Comparison of ENCODE assay signal across 8 cellular contexts in the genomic region with DNA sequence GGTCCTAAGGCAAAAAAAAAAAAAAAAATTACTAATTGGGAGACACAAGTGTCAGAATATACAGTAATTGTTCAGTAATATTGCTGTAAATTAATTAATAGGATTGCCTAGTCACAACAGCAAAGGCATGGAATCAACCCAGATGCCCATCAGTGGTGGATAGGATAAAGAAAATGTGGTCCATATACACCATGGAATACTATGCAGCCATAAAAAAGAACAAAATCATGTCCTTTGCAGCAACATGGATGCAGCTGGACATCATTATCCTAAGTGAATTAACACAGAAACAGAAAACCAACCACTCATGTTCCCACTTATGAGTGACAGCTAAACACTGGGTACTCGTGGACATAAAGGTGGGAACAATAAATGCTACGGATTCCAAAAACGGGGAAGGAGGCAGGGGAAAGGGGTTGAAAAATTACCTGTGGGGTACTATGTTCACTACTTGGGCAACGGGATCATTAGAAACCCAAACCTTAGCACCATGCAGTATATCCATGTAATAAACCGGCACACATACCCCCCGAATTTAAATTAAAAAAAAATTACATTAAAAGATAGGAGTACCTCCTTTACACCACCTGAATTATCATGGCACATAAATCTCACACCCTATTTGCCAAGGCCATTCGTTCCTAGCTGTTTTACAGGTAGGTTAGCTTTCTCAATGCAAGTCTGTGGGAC. TPM values are rescaled to one million over a fixed set of nuclear protein-coding genes. Genes with fewer than 3 reads are reported as not detected.
DNase-seq lines count a peak whose midpoint lies in the region; ATAC-seq and TF ChIP-seq lines count a peak whose summit lies in the region.

No MANE protein-coding gene starts in this region.

- H4K20me1 ChIP-seq in OCI-LY7 (ENCODE audit: insufficient read depth, low read length): peaks cover 4% of the 10 kb centered on the region; the same call in 1 of the 2 replicates

- H3K79me2 ChIP-seq in OCI-LY7 (ENCODE audit: insufficient read depth, low read depth, low read length): peaks cover 18% of the 10 kb centered on the region

- H3K9me3 Mint-ChIP-seq in progenitor cell of endocrine pancreas (ENCODE audit: low read depth): no peaks in the 10 kb centered on the region

- CTCF ChIA-PET in OCI-LY7 (lab: Charles Lee; ENCODE audit: unreplicated experiment): interaction anchor here (1.5 kb wide), 1 partner anchor 7 kb away, joined by 7 read pairs; no protein-coding TSS in a partner anchor

- H3K27me3 Mint-ChIP-seq in progenitor cell of endocrine pancreas: no peaks in the 10 kb centered on the region

- H3K9me3 ChIP-seq in ES-I3 (ENCODE audit: control insufficient read depth, insufficient read depth, low read length) (no peaks in the 10 kb centered on the region), OCI-LY7 (ENCODE audit: low read length) (no peaks in the 10 kb centered on the region)

- peak overlapping the region; percentile 98 for H3K4me3 Mint-ChIP-seq in progenitor cell of endocrine pancreas (ENCODE audit: low read depth)

- ATAC-seq in HG03469 (IDR thresholded peaks at IDR 0.05; ENCODE audit: unreplicated experiment): no peak

- H3K36me3 Mint-ChIP-seq in progenitor cell of endocrine pancreas (ENCODE audit: insufficient read depth): peaks cover 3% of the 10 kb centered on the region

- no peaks in the 10 kb centered on the region for H3K9me2 ChIP-seq in OCI-LY7 (ENCODE audit: insufficient read depth, low read length)

- intact Hi-C loops in OCI-LY7 (cut with micrococcal nuclease; ENCODE audit: unreplicated experiment): loop anchor here (5.0 kb wide), 1 partner anchor 265 kb away; no protein-coding TSS in a partner anchor

- H3K27ac Mint-ChIP-seq in progenitor cell of endocrine pancreas: peak overlapping the region; percentile 100

- POLR2A ChIA-PET in OCI-LY7 (lab: Charles Lee): interaction anchor here (0.5 to 1.0 kb wide), 3 partner anchors 17 to 111 kb away, joined by 3 to 7 read pairs (median 4); no protein-coding TSS in a partner anchor

- no peak overlapping the region for H3K27ac ChIP-seq in OCI-LY7 (ENCODE audit: low read depth, low read length, poor library complexity, severe bottlenecking)

- 0 out of 2 replicates have a peak, but pooled peaks cover 6% of the 10 kb centered on the region for H3K4me1 ChIP-seq in ES-I3 (ENCODE audit: insufficient read depth, low read length)
- peaks cover 8% of the 10 kb centered on the region for H3K4me1 ChIP-seq in OCI-LY7 (ENCODE audit: insufficient read depth, low read length, poor library complexity, severe bottlenecking)

- DNase-seq in OCI-LY7 (ENCODE audit: low spot score): no peak
- DNase-seq in epithelial cell of esophagus (ENCODE audit: low read depth): no peak
- DNase-seq in progenitor cell of endocrine pancreas (ENCODE audit: low spot score, unreplicated experiment): no peak
- no peak for DNase-seq in NCI-H2107 (lab: John Stamatoyannopoulos, UW)
- no peak for DNase-seq in activated CD8-positive, alpha-beta memory T cell treated with anti-CD3 and anti-CD28 coated beads, Interleukin-2, amount 50 U/mL, for 48 hours
- no peak for DNase-seq in stimulated activated CD4-positive, alpha-beta T cell treated with anti-CD3 and anti-CD28 coated beads, Interleukin-1b, Interleukin-23, amount 100 ng/mL, for 48 hours

- H3K4me2 ChIP-seq in OCI-LY7 (ENCODE audit: low read length): peak overlapping the region; percentile 93; the same call in 1 of the 2 replicates

- no peaks in the 10 kb centered on the region for H3K36me3 ChIP-seq in ES-I3 (ENCODE audit: insufficient read depth, low read length)
- 0 out of 2 replicates have a peak, but pooled peaks cover 9% of the 10 kb centered on the region for H3K36me3 ChIP-seq in OCI-LY7 (ENCODE audit: insufficient read depth, low read length)

- H3K4me3 ChIP-seq in OCI-LY7 (ENCODE audit: low read depth, low read length, poor library complexity, severe bottlenecking): peak overlapping the region; percentile 80
- peak overlapping the region; percentile 83 for H3K4me3 ChIP-seq in epithelial cell of esophagus (ENCODE audit: low read length)

- peak overlapping the region; percentile 54; the same call in 1 of the 2 replicates for H2AFZ ChIP-seq in OCI-LY7 (ENCODE audit: low read length)

- peak overlapping the region; percentile 71; the same call in 1 of the 2 replicates for H3K9ac ChIP-seq in ES-I3 (ENCODE audit: low read depth, low read length)

- peaks cover 7% of the 10 kb centered on the region for H3K4me1 Mint-ChIP-seq in progenitor cell of endocrine pancreas (ENCODE audit: low read depth)

- no TSS peak for BruUV-seq in OCI-LY7 (replicated peaks; lab: Mats Ljungman, UMichigan)

- no peak for TF ChIP-seq CTCF in OCI-LY7 (conservative IDR thresholded peaks at IDR 0.05; ENCODE audit: low read length)
- no peak for TF ChIP-seq CTCF in epithelial cell of esophagus (IDR thresholded peaks at IDR 0.05; ENCODE audit: insufficient read depth, low read depth, low read length, missing control alignments)
- TF ChIP-seq CTCF in progenitor cell of endocrine pancreas (IDR thresholded peaks at IDR 0.05; ENCODE audit: unreplicated experiment): no peak

RNA-seq across cellular contexts. Expression of a gene that starts 0.7 kb away (rescaled TPM):
- total RNA-seq in OCI-LY7 (2014; rRNA removed; shearing (Covaris generic)): 40.7 and 52.5 TPM in 2 replicates
- total RNA-seq in OCI-LY7 (2022) (29.7 and 36.8 TPM in 2 replicates), progenitor cell of endocrine pancreas (26.8 and 29.6 TPM in 2 replicates)

RNA-seq across cellular contexts. Expression of a gene that starts 33.4 kb away (rescaled TPM):
- not detected in 2 replicates for total RNA-seq in OCI-LY7 (2014; rRNA removed; shearing (Covaris generic))
- total RNA-seq in OCI-LY7 (2022) (not detected in 2 replicates), progenitor cell of endocrine pancreas (not detected in 2 replicates)
